1 cellular context compared by ENCODE assay signal in the genomic region with DNA sequence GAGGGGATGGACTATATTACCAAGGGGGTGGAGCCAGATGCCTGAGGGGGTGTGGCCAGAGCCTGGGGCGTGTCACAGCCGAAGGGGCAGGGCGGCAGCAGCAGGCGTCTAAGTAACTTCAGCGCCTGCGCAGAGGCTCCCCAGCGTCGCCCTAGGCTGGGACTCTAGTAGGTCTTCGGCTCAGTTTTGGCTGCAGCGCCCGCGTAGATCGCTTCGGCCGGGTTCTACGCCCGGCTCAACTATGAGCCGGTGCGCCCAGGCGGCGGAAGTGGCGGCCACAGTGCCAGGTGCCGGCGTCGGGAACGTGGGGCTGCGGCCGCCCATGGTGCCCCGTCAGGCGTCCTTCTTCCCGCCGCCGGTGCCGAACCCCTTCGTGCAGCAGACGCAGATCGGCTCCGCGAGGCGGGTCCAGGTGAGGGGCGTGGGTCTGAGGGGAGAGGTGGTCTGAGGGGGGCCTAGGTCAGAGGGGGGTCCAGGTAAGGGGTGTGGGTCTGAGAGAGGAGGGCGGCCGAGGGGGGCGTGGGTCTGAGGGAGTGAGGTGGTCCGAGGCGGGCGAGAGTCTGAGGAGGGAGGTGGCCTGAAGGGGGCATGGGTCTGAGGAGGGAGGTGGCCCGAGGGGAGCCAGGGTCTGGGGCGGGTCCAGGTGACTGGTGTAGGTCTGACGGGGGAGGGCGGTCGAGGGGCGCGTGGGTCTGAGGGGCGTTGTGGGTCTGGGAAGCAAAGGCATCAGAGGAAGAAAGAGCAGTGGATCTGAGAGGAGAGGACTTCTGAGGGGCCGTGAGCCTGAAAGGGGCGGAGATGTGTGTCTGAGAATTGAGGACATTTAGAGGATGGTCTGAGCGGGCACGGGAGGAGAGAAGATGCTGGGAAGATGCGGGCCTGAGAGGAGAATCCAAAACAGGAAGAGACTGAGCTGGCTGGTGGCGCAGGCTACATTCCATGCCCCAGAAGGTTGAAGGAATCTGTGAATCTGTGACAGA.
TF ChIP-seq lines count a peak whose summit lies in the region.

A gene with protein sequence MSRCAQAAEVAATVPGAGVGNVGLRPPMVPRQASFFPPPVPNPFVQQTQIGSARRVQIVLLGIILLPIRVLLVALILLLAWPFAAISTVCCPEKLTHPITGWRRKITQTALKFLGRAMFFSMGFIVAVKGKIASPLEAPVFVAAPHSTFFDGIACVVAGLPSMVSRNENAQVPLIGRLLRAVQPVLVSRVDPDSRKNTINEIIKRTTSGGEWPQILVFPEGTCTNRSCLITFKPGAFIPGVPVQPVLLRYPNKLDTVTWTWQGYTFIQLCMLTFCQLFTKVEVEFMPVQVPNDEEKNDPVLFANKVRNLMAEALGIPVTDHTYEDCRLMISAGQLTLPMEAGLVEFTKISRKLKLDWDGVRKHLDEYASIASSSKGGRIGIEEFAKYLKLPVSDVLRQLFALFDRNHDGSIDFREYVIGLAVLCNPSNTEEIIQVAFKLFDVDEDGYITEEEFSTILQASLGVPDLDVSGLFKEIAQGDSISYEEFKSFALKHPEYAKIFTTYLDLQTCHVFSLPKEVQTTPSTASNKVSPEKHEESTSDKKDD (plus strand): TSS at position 132 of the 980 bp plus-strand sequence. CDS start 110 bp downstream, at position 242.

TF ChIP-seq in HepG2, 621 proteins besides CTCF, POLR2A, EP300 and RAD21 (continued from another document and continues in another):
- TF ChIP-seq, protein P1, sequence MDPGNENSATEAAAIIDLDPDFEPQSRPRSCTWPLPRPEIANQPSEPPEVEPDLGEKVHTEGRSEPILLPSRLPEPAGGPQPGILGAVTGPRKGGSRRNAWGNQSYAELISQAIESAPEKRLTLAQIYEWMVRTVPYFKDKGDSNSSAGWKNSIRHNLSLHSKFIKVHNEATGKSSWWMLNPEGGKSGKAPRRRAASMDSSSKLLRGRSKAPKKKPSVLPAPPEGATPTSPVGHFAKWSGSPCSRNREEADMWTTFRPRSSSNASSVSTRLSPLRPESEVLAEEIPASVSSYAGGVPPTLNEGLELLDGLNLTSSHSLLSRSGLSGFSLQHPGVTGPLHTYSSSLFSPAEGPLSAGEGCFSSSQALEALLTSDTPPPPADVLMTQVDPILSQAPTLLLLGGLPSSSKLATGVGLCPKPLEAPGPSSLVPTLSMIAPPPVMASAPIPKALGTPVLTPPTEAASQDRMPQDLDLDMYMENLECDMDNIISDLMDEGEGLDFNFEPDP (CRISPR knock-in tag; conservative IDR thresholded peaks at IDR 0.05): no peak
- TF ChIP-seq REXO4 (CRISPR knock-in tag; IDR thresholded peaks at IDR 0.05; ENCODE audit: borderline replicate concordance) (no peak), MEIS2 (CRISPR knock-in tag; IDR thresholded peaks at IDR 0.05) (0 out of 2 replicates have a peak, but pooled peaks have one; percentile 56), CCAR2 (optimal IDR thresholded peaks at IDR 0.05; ENCODE audit: low read depth, low read length) (no peak), CHD4 (IDR thresholded peaks at IDR 0.05; ENCODE audit: borderline replicate concordance, low read length) (no peak), RFXANK (CRISPR knock-in tag; IDR thresholded peaks at IDR 0.05) (no peak), MIER2 (CRISPR knock-in tag; IDR thresholded peaks at IDR 0.05) (no peak), KLF11 (CRISPR knock-in tag; IDR thresholded peaks at IDR 0.05) (no peak), SRF (IDR thresholded peaks at IDR 0.05; ENCODE audit: low read depth, low read length) (no peak), FIP1L1 (IDR thresholded peaks at IDR 0.05; ENCODE audit: borderline replicate concordance, insufficient read depth, low read depth, low read length) (no peak), SOX6 (IDR thresholded peaks at IDR 0.05) (no peak), SOX6 (CRISPR knock-in tag; IDR thresholded peaks at IDR 0.05) (peak; percentile 28; the same call in 1 of the 2 replicates), HOXA7 (CRISPR knock-in tag; IDR thresholded peaks at IDR 0.05) (no peak), ZNF329 (CRISPR knock-in tag; IDR thresholded peaks at IDR 0.05; ENCODE audit: low read depth) (no peak), ZNF737 (CRISPR knock-in tag; IDR thresholded peaks at IDR 0.05; ENCODE audit: borderline replicate concordance) (no peak), ZNF34 (CRISPR knock-in tag; IDR thresholded peaks at IDR 0.05; ENCODE audit: borderline replicate concordance) (no peak), ZNF143 (CRISPR knock-in tag; IDR thresholded peaks at IDR 0.05) (no peak), ZC3H13 (CRISPR knock-in tag; IDR thresholded peaks at IDR 0.05) (no peak), ZNF292 (CRISPR knock-in tag; IDR thresholded peaks at IDR 0.05; ENCODE audit: borderline replicate concordance, low read depth) (0 out of 2 replicates have a peak, but pooled peaks have one; percentile 27), THAP11 (CRISPR knock-in tag; IDR thresholded peaks at IDR 0.05) (no peak), ZNF20 (CRISPR knock-in tag; IDR thresholded peaks at IDR 0.05) (no peak), MEF2D (CRISPR knock-in tag; IDR thresholded peaks at IDR 0.05) (no peak), NFIC (IDR thresholded peaks at IDR 0.05; ENCODE audit: low read length) (no peak), SP140L (CRISPR knock-in tag; IDR thresholded peaks at IDR 0.05; ENCODE audit: borderline replicate concordance) (no peak), NR2C2 (CRISPR knock-in tag; IDR thresholded peaks at IDR 0.05; ENCODE audit: borderline replicate concordance) (no peak), ZNF232 (CRISPR knock-in tag; IDR thresholded peaks at IDR 0.05; ENCODE audit: borderline replicate concordance) (0 out of 2 replicates have a peak, but pooled peaks have one; percentile 67), AHR (CRISPR knock-in tag; IDR thresholded peaks at IDR 0.05) (0 out of 2 replicates have a peak, but pooled peaks have one; percentile 12), CENPX (CRISPR knock-in tag; IDR thresholded peaks at IDR 0.05) (no peak)
- TF ChIP-seq, protein P2, sequence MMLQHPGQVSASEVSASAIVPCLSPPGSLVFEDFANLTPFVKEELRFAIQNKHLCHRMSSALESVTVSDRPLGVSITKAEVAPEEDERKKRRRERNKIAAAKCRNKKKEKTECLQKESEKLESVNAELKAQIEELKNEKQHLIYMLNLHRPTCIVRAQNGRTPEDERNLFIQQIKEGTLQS (CRISPR knock-in tag; IDR thresholded peaks at IDR 0.05): no peak
- TF ChIP-seq, protein P3, sequence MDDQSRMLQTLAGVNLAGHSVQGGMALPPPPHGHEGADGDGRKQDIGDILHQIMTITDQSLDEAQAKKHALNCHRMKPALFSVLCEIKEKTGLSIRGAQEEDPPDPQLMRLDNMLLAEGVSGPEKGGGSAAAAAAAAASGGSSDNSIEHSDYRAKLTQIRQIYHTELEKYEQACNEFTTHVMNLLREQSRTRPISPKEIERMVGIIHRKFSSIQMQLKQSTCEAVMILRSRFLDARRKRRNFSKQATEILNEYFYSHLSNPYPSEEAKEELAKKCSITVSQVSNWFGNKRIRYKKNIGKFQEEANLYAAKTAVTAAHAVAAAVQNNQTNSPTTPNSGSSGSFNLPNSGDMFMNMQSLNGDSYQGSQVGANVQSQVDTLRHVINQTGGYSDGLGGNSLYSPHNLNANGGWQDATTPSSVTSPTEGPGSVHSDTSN (CRISPR knock-in tag; IDR thresholded peaks at IDR 0.05; ENCODE audit: borderline replicate concordance): no peak
- TF ChIP-seq, protein P4, sequence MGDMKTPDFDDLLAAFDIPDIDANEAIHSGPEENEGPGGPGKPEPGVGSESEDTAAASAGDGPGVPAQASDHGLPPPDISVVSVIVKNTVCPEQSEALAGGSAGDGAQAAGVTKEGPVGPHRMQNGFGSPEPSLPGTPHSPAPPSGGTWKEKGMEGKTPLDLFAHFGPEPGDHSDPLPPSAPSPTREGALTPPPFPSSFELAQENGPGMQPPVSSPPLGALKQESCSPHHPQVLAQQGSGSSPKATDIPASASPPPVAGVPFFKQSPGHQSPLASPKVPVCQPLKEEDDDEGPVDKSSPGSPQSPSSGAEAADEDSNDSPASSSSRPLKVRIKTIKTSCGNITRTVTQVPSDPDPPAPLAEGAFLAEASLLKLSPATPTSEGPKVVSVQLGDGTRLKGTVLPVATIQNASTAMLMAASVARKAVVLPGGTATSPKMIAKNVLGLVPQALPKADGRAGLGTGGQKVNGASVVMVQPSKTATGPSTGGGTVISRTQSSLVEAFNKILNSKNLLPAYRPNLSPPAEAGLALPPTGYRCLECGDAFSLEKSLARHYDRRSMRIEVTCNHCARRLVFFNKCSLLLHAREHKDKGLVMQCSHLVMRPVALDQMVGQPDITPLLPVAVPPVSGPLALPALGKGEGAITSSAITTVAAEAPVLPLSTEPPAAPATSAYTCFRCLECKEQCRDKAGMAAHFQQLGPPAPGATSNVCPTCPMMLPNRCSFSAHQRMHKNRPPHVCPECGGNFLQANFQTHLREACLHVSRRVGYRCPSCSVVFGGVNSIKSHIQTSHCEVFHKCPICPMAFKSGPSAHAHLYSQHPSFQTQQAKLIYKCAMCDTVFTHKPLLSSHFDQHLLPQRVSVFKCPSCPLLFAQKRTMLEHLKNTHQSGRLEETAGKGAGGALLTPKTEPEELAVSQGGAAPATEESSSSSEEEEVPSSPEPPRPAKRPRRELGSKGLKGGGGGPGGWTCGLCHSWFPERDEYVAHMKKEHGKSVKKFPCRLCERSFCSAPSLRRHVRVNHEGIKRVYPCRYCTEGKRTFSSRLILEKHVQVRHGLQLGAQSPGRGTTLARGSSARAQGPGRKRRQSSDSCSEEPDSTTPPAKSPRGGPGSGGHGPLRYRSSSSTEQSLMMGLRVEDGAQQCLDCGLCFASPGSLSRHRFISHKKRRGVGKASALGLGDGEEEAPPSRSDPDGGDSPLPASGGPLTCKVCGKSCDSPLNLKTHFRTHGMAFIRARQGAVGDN (CRISPR knock-in tag; IDR thresholded peaks at IDR 0.05): peak; percentile 84
- TF ChIP-seq, protein P5, sequence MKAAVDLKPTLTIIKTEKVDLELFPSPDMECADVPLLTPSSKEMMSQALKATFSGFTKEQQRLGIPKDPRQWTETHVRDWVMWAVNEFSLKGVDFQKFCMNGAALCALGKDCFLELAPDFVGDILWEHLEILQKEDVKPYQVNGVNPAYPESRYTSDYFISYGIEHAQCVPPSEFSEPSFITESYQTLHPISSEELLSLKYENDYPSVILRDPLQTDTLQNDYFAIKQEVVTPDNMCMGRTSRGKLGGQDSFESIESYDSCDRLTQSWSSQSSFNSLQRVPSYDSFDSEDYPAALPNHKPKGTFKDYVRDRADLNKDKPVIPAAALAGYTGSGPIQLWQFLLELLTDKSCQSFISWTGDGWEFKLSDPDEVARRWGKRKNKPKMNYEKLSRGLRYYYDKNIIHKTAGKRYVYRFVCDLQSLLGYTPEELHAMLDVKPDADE (CRISPR knock-in tag; IDR thresholded peaks at IDR 0.05): 0 out of 2 replicates have a peak, but pooled peaks have one; percentile 34
- TF ChIP-seq, protein P6, sequence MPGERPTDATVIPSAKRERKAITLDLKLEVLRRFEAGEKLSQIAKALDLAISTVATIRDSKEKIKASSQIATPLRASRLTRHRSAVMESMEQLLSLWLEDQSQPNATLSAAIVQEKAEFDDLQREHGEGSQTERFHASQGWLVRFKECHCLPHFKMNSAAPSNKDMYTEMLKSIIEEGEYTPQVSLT (CRISPR knock-in tag; IDR thresholded peaks at IDR 0.05; ENCODE audit: borderline replicate concordance, low read depth): no peak
- TF ChIP-seq, protein P7, sequence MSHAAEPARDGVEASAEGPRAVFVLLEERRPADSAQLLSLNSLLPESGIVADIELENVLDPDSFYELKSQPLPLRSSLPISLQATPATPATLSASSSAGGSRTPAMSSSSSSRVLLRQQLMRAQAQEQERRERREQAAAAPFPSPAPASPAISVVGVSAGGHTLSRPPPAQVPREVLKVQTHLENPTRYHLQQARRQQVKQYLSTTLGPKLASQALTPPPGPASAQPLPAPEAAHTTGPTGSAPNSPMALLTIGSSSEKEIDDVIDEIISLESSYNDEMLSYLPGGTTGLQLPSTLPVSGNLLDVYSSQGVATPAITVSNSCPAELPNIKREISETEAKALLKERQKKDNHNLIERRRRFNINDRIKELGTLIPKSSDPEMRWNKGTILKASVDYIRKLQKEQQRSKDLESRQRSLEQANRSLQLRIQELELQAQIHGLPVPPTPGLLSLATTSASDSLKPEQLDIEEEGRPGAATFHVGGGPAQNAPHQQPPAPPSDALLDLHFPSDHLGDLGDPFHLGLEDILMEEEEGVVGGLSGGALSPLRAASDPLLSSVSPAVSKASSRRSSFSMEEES (CRISPR knock-in tag; IDR thresholded peaks at IDR 0.05): no peak
- TF ChIP-seq, protein P8, sequence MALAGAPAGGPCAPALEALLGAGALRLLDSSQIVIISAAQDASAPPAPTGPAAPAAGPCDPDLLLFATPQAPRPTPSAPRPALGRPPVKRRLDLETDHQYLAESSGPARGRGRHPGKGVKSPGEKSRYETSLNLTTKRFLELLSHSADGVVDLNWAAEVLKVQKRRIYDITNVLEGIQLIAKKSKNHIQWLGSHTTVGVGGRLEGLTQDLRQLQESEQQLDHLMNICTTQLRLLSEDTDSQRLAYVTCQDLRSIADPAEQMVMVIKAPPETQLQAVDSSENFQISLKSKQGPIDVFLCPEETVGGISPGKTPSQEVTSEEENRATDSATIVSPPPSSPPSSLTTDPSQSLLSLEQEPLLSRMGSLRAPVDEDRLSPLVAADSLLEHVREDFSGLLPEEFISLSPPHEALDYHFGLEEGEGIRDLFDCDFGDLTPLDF (CRISPR knock-in tag; IDR thresholded peaks at IDR 0.05): no peak
- TF ChIP-seq, protein P9, sequence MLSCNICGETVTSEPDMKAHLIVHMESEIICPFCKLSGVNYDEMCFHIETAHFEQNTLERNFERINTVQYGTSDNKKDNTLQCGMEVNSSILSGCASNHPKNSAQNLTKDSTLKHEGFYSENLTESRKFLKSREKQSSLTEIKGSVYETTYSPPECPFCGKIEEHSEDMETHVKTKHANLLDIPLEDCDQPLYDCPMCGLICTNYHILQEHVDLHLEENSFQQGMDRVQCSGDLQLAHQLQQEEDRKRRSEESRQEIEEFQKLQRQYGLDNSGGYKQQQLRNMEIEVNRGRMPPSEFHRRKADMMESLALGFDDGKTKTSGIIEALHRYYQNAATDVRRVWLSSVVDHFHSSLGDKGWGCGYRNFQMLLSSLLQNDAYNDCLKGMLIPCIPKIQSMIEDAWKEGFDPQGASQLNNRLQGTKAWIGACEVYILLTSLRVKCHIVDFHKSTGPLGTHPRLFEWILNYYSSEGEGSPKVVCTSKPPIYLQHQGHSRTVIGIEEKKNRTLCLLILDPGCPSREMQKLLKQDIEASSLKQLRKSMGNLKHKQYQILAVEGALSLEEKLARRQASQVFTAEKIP (CRISPR knock-in tag; IDR thresholded peaks at IDR 0.05; ENCODE audit: borderline replicate concordance): no peak
